In genomic region chr15:61088675-61089074, GRCh38 we compare ENCODE assay signal across 30 cellular contexts.
"Had no signal": no experiment of that assay in that cellular context is flagged by ENCODE, and none has a peak within 500 bp of the region (broad histone marks: within the 10 kb centered on the region; RNA-seq: fewer than 3 reads in every experiment).

No MANE protein-coding gene starts in this region.

- H3K9me3 Mint-ChIP-seq: activated naive CD4-positive, alpha-beta T cell treated with anti-CD3 and anti-CD28 coated beads for 36 hours; activated naive CD8-positive, alpha-beta T cell treated with anti-CD3 and anti-CD28 coated beads for 36 hours; activated T-helper 1 cell treated with anti-CD3 and anti-CD28 coated beads, Interleukin-12 subunit alpha, Interleukin-12 subunit beta, Interleukin-2, Interleukin-4 antibody, amounts not matched to agents 30 ng/mL and 10 ng/mL and 1 ng/mL, durations not matched to agents 14 hours and 24 hours and 36 hours; natural killer cell; neural progenitor cell; stimulated activated naive CD8-positive, alpha-beta T cell treated with anti-CD3 and anti-CD28 coated beads, Interleukin-15, Interleukin-2, amounts not matched to agents 100 ng/mL and 50 ng/mL, for 24 hours had no signal

- H3K9ac ChIP-seq: neural progenitor cell had no signal

- H3K36me3 ChIP-seq: adrenal gland, esophagus squamous epithelium, heart right ventricle, left lung, lower lobe of right lung, neural progenitor cell, right atrium auricular region, thoracic aorta had no signal

- H3K4me3 ChIP-seq: adrenal gland, body of pancreas, esophagus squamous epithelium, heart right ventricle, left lung, lower lobe of right lung, neural progenitor cell, right atrium auricular region, thoracic aorta had no signal

- H3K4me1 ChIP-seq: left lung, lower lobe of right lung had no signal

- H3K4me1 Mint-ChIP-seq: activated naive CD8-positive, alpha-beta T cell treated with anti-CD3 and anti-CD28 coated beads for 36 hours; natural killer cell had no signal

- H3K27me3 ChIP-seq: adrenal gland, body of pancreas, esophagus squamous epithelium, heart right ventricle, left lung, neural progenitor cell, right atrium auricular region had no signal

- FAIRE-seq: colon, endometrium, islet of Langerhans, urothelium cell line had no signal

- ATAC-seq: body of pancreas, heart right ventricle, left lung, lower lobe of right lung, natural killer cell had no signal

- DNase-seq: activated CD4-positive, alpha-beta T cell treated with anti-CD3 and anti-CD28 coated beads for 4 hours; activated CD4-positive, alpha-beta T cell treated with anti-CD3 and anti-CD28 coated beads, Interleukin-2, amount 50 U/mL, for 4 hours; activated CD8-positive, alpha-beta memory T cell treated with anti-CD3 and anti-CD28 coated beads, Interleukin-2, amount 50 U/mL, for 4 hours; activated effector memory CD4-positive, alpha-beta T cell treated with anti-CD3 and anti-CD28 coated beads, Interleukin-2, amount 50 U/mL, for 16 hours; activated naive CD4-positive, alpha-beta T cell treated with anti-CD3 and anti-CD28 coated beads for 36 hours; activated naive CD8-positive, alpha-beta T cell treated with anti-CD3 and anti-CD28 coated beads for 36 hours; activated T-cell treated with anti-CD3 and anti-CD28 coated beads, Interleukin-2, amount 50 U/mL, for 1 hour; adrenal gland; aorta; body of pancreas; effector CD8-positive, alpha-beta T cell; esophagus squamous epithelium; foreskin melanocyte; heart right ventricle; left lung; lower lobe of right lung; mesenchymal stem cell; natural killer cell; occipital lobe; trophoblast cell had no signal

- H3K27ac ChIP-seq: adrenal gland, body of pancreas, epithelial cell of prostate, esophagus squamous epithelium, heart right ventricle, left lung, lower lobe of right lung, neural progenitor cell, right atrium auricular region, thoracic aorta had no signal

- H3K4me3 Mint-ChIP-seq: activated naive CD4-positive, alpha-beta T cell treated with anti-CD3 and anti-CD28 coated beads for 36 hours; activated naive CD8-positive, alpha-beta T cell treated with anti-CD3 and anti-CD28 coated beads for 36 hours; activated T-helper 1 cell treated with anti-CD3 and anti-CD28 coated beads, Interleukin-12 subunit alpha, Interleukin-12 subunit beta, Interleukin-2, Interleukin-4 antibody, amounts not matched to agents 30 ng/mL and 10 ng/mL and 1 ng/mL, durations not matched to agents 14 hours and 24 hours and 36 hours; natural killer cell; neural progenitor cell; stimulated activated naive CD8-positive, alpha-beta T cell treated with anti-CD3 and anti-CD28 coated beads, Interleukin-15, Interleukin-2, amounts not matched to agents 100 ng/mL and 50 ng/mL, for 24 hours had no signal

- H2AFZ ChIP-seq: neural progenitor cell had no signal

- H3K27ac Mint-ChIP-seq: activated naive CD4-positive, alpha-beta T cell treated with anti-CD3 and anti-CD28 coated beads for 36 hours; activated naive CD8-positive, alpha-beta T cell treated with anti-CD3 and anti-CD28 coated beads for 36 hours; activated T-helper 1 cell treated with anti-CD3 and anti-CD28 coated beads, Interleukin-12 subunit alpha, Interleukin-12 subunit beta, Interleukin-2, Interleukin-4 antibody, amounts not matched to agents 30 ng/mL and 10 ng/mL and 1 ng/mL, durations not matched to agents 14 hours and 24 hours and 36 hours; natural killer cell; neural progenitor cell; stimulated activated naive CD8-positive, alpha-beta T cell treated with anti-CD3 and anti-CD28 coated beads, Interleukin-15, Interleukin-2, amounts not matched to agents 100 ng/mL and 50 ng/mL, for 24 hours had no signal

- H3K9me3 ChIP-seq: adrenal gland, body of pancreas, esophagus squamous epithelium, heart right ventricle, left lung, lower lobe of right lung, right atrium auricular region, thoracic aorta had no signal

- H3K4me2 ChIP-seq: neural progenitor cell had no signal

- H3K36me3 Mint-ChIP-seq: activated naive CD8-positive, alpha-beta T cell treated with anti-CD3 and anti-CD28 coated beads for 36 hours; natural killer cell; neural progenitor cell had no signal
